In genomic region chr1:65001238-65001792, GRCh38 we compare ENCODE assay signal across 1 cellular context.
TF ChIP-seq lines count a peak whose summit lies in the region.

No MANE protein-coding gene starts in this region.

TF ChIP-seq in HepG2, 621 proteins besides CTCF, POLR2A, EP300 and RAD21 (continued from another document):
- TF ChIP-seq TFE3 (CRISPR knock-in tag; IDR thresholded peaks at IDR 0.05) (no peak), ZFP36 (IDR thresholded peaks at IDR 0.05; ENCODE audit: borderline replicate concordance, low read depth, low read length, partially characterized antibody) (no peak), ZNF652 (CRISPR knock-in tag; IDR thresholded peaks at IDR 0.05; ENCODE audit: borderline replicate concordance, low read depth) (no peak), TRIM22 (IDR thresholded peaks at IDR 0.05) (no peak), ZBTB21 (CRISPR knock-in tag; IDR thresholded peaks at IDR 0.05) (no peak), RFX3 (CRISPR knock-in tag; IDR thresholded peaks at IDR 0.05) (no peak), CSRNP2 (CRISPR knock-in tag; conservative IDR thresholded peaks at IDR 0.05; ENCODE audit: low read depth) (no peak)
